ENCODE assay signal across 9 cellular contexts in genomic region chr1:156496211-156496761, GRCh38. TPM values are rescaled to one million over a fixed set of nuclear protein-coding genes. Genes with fewer than 3 reads are reported as not detected.
DNase-seq lines count a peak whose midpoint lies in the region; ATAC-seq and TF ChIP-seq lines count a peak whose summit lies in the region.
"Had no signal": no experiment of that assay in that cellular context is flagged by ENCODE, and none has a peak within 500 bp of the region (broad histone marks: within the 10 kb centered on the region; RNA-seq: fewer than 3 reads in every experiment).

No MANE protein-coding gene starts in this region.

- H3K4me3 Mint-ChIP-seq in activated CD4-positive, alpha-beta T cell treated with anti-CD3 and anti-CD28 coated beads for 36 hours = no peak overlapping the region
- H3K4me3 Mint-ChIP-seq in immature natural killer cell = peak overlapping the region; percentile 88 to 96 (median 93)

- no peaks in the 10 kb centered on the region for H3K9me3 Mint-ChIP-seq in activated CD4-positive, alpha-beta T cell treated with anti-CD3 and anti-CD28 coated beads for 36 hours (ENCODE audit: low read depth)
- H3K9me3 Mint-ChIP-seq in immature natural killer cell = no peaks in the 10 kb centered on the region

- H3K4me1 Mint-ChIP-seq in activated CD4-positive, alpha-beta T cell treated with anti-CD3 and anti-CD28 coated beads for 36 hours = peaks cover 77% of the 10 kb centered on the region
- peaks cover 81 to 82% of the 10 kb centered on the region in 2 donors for H3K4me1 Mint-ChIP-seq in immature natural killer cell

- TF ChIP-seq CTCF in SU-DHL-6 (IDR thresholded peaks at IDR 0.05; ENCODE audit: insufficient read depth, low read length, poor library complexity, severe bottlenecking) = no peak

- peaks cover 4% of the 10 kb centered on the region; the same call in 1 of the 2 replicates for H4K20me1 ChIP-seq in SU-DHL-6 (ENCODE audit: low read depth, low read length)

- no peak overlapping the region for H2AFZ ChIP-seq in SU-DHL-6 (ENCODE audit: low read depth, low read length, severe bottlenecking)

- no peak for ATAC-seq in activated CD4-positive, alpha-beta T cell treated with anti-CD3 and anti-CD28 coated beads for 36 hours
- ATAC-seq in HG02610 (IDR thresholded peaks at IDR 0.05; ENCODE audit: unreplicated experiment) = no peak

- no peaks in the 10 kb centered on the region for H3K9me3 ChIP-seq in SU-DHL-6 (ENCODE audit: insufficient read depth, low read length)

- no peaks in the 10 kb centered on the region for H3K36me3 ChIP-seq in SU-DHL-6 (ENCODE audit: low read length)

- peaks cover 7% of the 10 kb centered on the region for H3K36me3 Mint-ChIP-seq in activated CD4-positive, alpha-beta T cell treated with anti-CD3 and anti-CD28 coated beads for 36 hours (ENCODE audit: low read depth)
- H3K36me3 Mint-ChIP-seq in immature natural killer cell = peaks cover 0 to 4% (median 0%) of the 10 kb centered on the region in 3 donors

- H3K27ac Mint-ChIP-seq in activated CD4-positive, alpha-beta T cell treated with anti-CD3 and anti-CD28 coated beads for 36 hours = peak overlapping the region; percentile 47
- H3K27ac Mint-ChIP-seq in immature natural killer cell = peak overlapping the region; percentile 46 to 100 (median 80)

- peak overlapping the region; percentile 30 for H3K4me3 ChIP-seq in SU-DHL-6 (ENCODE audit: insufficient read depth, low read length, poor library complexity, severe bottlenecking)

- H3K9me2 ChIP-seq in SU-DHL-6 (replicated peaks; ENCODE audit: insufficient read depth, low read length) = no peaks in the 10 kb centered on the region

- H3K27ac ChIP-seq in SU-DHL-6 (ENCODE audit: low read depth, low read length) = peak overlapping the region; percentile 98
- H3K27ac ChIP-seq: epithelial cell of prostate had no signal

- intact Hi-C loops in activated CD4-positive, alpha-beta T cell treated with anti-CD3 and anti-CD28 coated beads for 36 hours (cut with DNase I, micrococcal nuclease) = no loop called here

- POLR2A ChIA-PET in activated CD4-positive, alpha-beta T cell treated with anti-CD3 and anti-CD28 coated beads for 36 hours (lab: Charles Lee) = no interaction called here

- no peaks in the 10 kb centered on the region for H3K27me3 Mint-ChIP-seq in activated CD4-positive, alpha-beta T cell treated with anti-CD3 and anti-CD28 coated beads for 36 hours
- peaks cover 11 to 25% (median 22%) of the 10 kb centered on the region in 3 donors for H3K27me3 Mint-ChIP-seq in immature natural killer cell (ENCODE audit: low read depth in 3 of 3)

- H3K9ac ChIP-seq in SU-DHL-6 (ENCODE audit: low read length) = peak overlapping the region; percentile 98

- peaks cover 85% of the 10 kb centered on the region for H3K79me2 ChIP-seq in SU-DHL-6 (ENCODE audit: insufficient read depth, low read length)

- peak; percentile 44 for DNase-seq in activated CD4-positive, alpha-beta T cell treated with anti-CD3 and anti-CD28 coated beads for 36 hours
- no peak for DNase-seq in activated CD4-positive, alpha-beta T cell treated with anti-CD3 and anti-CD28 coated beads, Interleukin-2, amount 50 U/mL, for 48 hours
- DNase-seq in immature natural killer cell = no peak
- peak; percentile 33 for DNase-seq in superior temporal gyrus (ENCODE audit: extremely low spot score)
- DNase-seq in NCI-H1092 treated with DMSO at 0.1 percent for 48 hours (lab: John Stamatoyannopoulos, UW) = no peak
- DNase-seq in activated effector memory CD4-positive, alpha-beta T cell treated with Interleukin-2 at 50 U/mL for 16 hours = no peak

- H3K27me3 ChIP-seq in SU-DHL-6 (ENCODE audit: low read length) = no peaks in the 10 kb centered on the region

- H3K4me2 ChIP-seq in SU-DHL-6 (ENCODE audit: low read depth, low read length, poor library complexity, severe bottlenecking) = peak overlapping the region; percentile 77

- CTCF ChIA-PET in activated CD4-positive, alpha-beta T cell treated with anti-CD3 and anti-CD28 coated beads for 36 hours (lab: Charles Lee) = interaction anchor here (1.0 to 5.0 kb wide), 2 partner anchors 12 to 15 kb away, joined by 3 to 33 read pairs; no protein-coding TSS in a partner anchor

- peaks cover 53% of the 10 kb centered on the region for H3F3A ChIP-seq in SU-DHL-6 (ENCODE audit: insufficient read depth)

RNA-seq across cellular contexts. Expression of gene MEF2D, which starts 4.3 kb away (rescaled TPM):
- 10 to 100 TPM; 32.1 to 33.6 TPM for total RNA-seq in activated CD4-positive, alpha-beta T cell treated with anti-CD3 and anti-CD28 coated beads for 36 hours
- 10 to 100 TPM in 1 of 3 donors, 1 to 10 TPM in 2; 5.0 to 22.8 (median 6.0) TPM for polyA plus RNA-seq in immature natural killer cell

Comparison
In these comparisons a context has a peak if more than half of its experiments do, and no peak if none do; other contexts are left out.
1. DNase-seq: peak in activated CD4-positive, alpha-beta T cell treated with anti-CD3 and anti-CD28 coated beads for 36 hours (single experiment) and superior temporal gyrus (single experiment); none in activated CD4-positive, alpha-beta T cell treated with anti-CD3 and anti-CD28 coated beads, Interleukin-2, amount 50 U/mL, for 48 hours (0 of 2), immature natural killer cell (0 of 3), NCI-H1092 treated with DMSO at 0.1 percent for 48 hours (single experiment) and activated effector memory CD4-positive, alpha-beta T cell treated with Interleukin-2 at 50 U/mL for 16 hours (single experiment).